In the genomic region with DNA sequence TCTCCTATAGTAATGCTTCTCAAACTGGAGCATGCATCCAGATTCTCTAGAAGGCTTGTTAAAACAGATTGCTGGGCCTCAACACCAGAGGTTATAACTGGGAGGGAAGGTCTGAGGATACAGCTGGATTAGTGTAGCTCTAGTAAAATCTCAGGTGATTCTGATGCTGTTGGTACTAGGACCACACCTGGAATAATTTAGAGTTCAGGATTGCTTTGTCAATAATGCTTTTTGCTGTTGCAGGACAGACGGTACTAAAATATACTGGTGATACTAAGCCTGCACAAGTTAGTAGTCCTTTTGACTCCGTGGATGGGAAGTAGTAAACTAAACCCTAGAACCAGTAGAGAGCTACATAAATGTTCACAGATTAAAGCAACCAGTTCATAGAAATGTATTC, we compare ENCODE assay signal across 8 cellular contexts.
DNase-seq lines count a peak whose midpoint lies in the region; ATAC-seq, FAIRE-seq and TF ChIP-seq lines count a peak whose summit lies in the region.

No MANE protein-coding gene starts in this region.

- H3K36me3 ChIP-seq in PC-9 (ENCODE audit: low read depth) = no peaks in the 10 kb centered on the region
- no peaks in the 10 kb centered on the region for H3K36me3 ChIP-seq in H1 (ENCODE audit: control insufficient read depth in 2 of 4, insufficient read depth in 4 of 4, low read length in 3 of 4)
- no peaks in the 10 kb centered on the region for H3K36me3 ChIP-seq in ovary

- H2BK120ac ChIP-seq in H1 (replicated peaks; ENCODE audit: low read depth, low read length) = no peak overlapping the region

- ATAC-seq in HG02588 (IDR thresholded peaks at IDR 0.05; ENCODE audit: unreplicated experiment) (no peak), HG02852 (IDR thresholded peaks at IDR 0.05; ENCODE audit: unreplicated experiment) (no peak)

- TF ChIP-seq RAD21 in H1 (IDR thresholded peaks at IDR 0.05 in 1 of 2, conservative IDR thresholded peaks at IDR 0.05 in 1 of 2; ENCODE audit: low read depth in 2 of 2, low read length in 2 of 2) = no peak

- no peak overlapping the region for H2BK15ac ChIP-seq in H1 (ENCODE audit: low read length)

- POLR2A ChIA-PET in PC-9 (lab: Charles Lee; ENCODE audit: unreplicated experiment) = no interaction called here
- POLR2A ChIA-PET in H1 (lab: Charles Lee; ENCODE audit: partially characterized antibody) = interaction anchor here (0.9 to 1.1 kb wide), 2 partner anchors 9 to 17 kb away, joined by 3 to 4 read pairs; no protein-coding TSS in a partner anchor

- H3K18ac ChIP-seq in H1 (ENCODE audit: extremely low read depth, low read length) = 0 out of 2 replicates have a peak overlapping the region, but pooled peaks have one; percentile 49

- TF ChIP-seq EP300 in H1 (IDR thresholded peaks at IDR 0.05; ENCODE audit: borderline replicate concordance in 1 of 2, low read depth in 2 of 2, low read length in 2 of 2) (no peak), ovary (IDR thresholded peaks at IDR 0.05) (no peak)

- H3K4me2 ChIP-seq in PC-9 (peak overlapping the region; percentile 89), H1 (ENCODE audit: insufficient read depth in 1 of 2, low read depth in 2 of 2, low read length in 2 of 2) (peak overlapping the region; percentile 75 to 81)

- no peak for FAIRE-seq in H1 (lab: Jason Lieb, UNC)

- H4K91ac ChIP-seq in H1 (replicated peaks; ENCODE audit: insufficient read length, low read length) = peak overlapping the region; percentile 11

- no peak overlapping the region for H2AK5ac ChIP-seq in H1 (ENCODE audit: low read depth, low read length)

- H3K27me3 ChIP-seq in PC-9 (ENCODE audit: insufficient read depth, low read depth) (no peaks in the 10 kb centered on the region), H1 (replicated peaks in 1 of 4; ENCODE audit: control insufficient read depth in 3 of 4, extremely low read depth in 1 of 4, insufficient read depth in 3 of 4, low read length in 3 of 4) (no peaks in the 10 kb centered on the region), ovary (no peaks in the 10 kb centered on the region)

- DNase-seq in NCI-H510A treated with DMSO at 0.1 percent for 48 hours (lab: John Stamatoyannopoulos, UW) = peak; percentile 42
- no peak for DNase-seq in NCI-H510A (lab: John Stamatoyannopoulos, UW)
- DNase-seq in PC-9 = no peak
- no peak for DNase-seq in H1 (ENCODE audit: low read depth in 1 of 2, low spot score in 2 of 2)
- no peak for DNase-seq in ovary
- no peak for DNase-seq in NCI-H1930 (lab: John Stamatoyannopoulos, UW)

- H3K9ac ChIP-seq in H1 (replicated peaks in 1 of 4; ENCODE audit: extremely low read depth in 1 of 4, low read depth in 3 of 4, low read length in 3 of 4) = peak overlapping the region in 1 of 4 experiments; percentile 43; a peak in 2 of 7 replicates

- TF ChIP-seq POLR2A in H1 (IDR thresholded peaks at IDR 0.05; ENCODE audit: control extremely low read depth in 1 of 2, low read depth in 2 of 2, low read length in 2 of 2) (no peak), ovary (IDR thresholded peaks at IDR 0.05) (no peak)

- no peaks in the 10 kb centered on the region for H3K79me1 ChIP-seq in H1 (ENCODE audit: low read depth, low read length)

- H4K5ac ChIP-seq in H1 (ENCODE audit: insufficient read length, low read depth, low read length) = peak overlapping the region; percentile 83

- TF ChIP-seq CTCF in PC-9 (conservative IDR thresholded peaks at IDR 0.05) (no peak), H1 (IDR thresholded peaks at IDR 0.05; ENCODE audit: control extremely low read depth in 1 of 3, insufficient read depth in 1 of 3, low read depth in 1 of 3, low read length in 3 of 3) (no peak), ovary (IDR thresholded peaks at IDR 0.05) (no peak)

- H4K20me1 ChIP-seq in PC-9 (ENCODE audit: insufficient read depth) (no peaks in the 10 kb centered on the region), H1 (replicated peaks in 1 of 2; ENCODE audit: control insufficient read depth in 1 of 2, insufficient read depth in 2 of 2, low read length in 2 of 2) (no peaks in the 10 kb centered on the region)

- 46% methylated on average over 2 of the region's 2 CpGs; no CpG with 5 or more reads in 1 of the 2 experiments for WGBS in H1 (ENCODE audit: extremely low coverage in 1 of 2, insufficient coverage in 1 of 2, insufficient read length in 1 of 2, insufficient replicate concordance in 2 of 2, low coverage in 1 of 2, low lambda C conversion rate in 2 of 2, missing lambda C conversion rate in 1 of 2), 2 experiments
- 26 to 39% (median 27%) methylated on average over 2 of the region's 2 CpGs for WGBS in ovary, 3 donors

- H2BK20ac ChIP-seq in H1 (ENCODE audit: low read length) = no peak overlapping the region

- H3K23ac ChIP-seq in H1 (ENCODE audit: insufficient read length) = no peak overlapping the region

- H3K4ac ChIP-seq in H1 (replicated peaks; ENCODE audit: insufficient read length, low read depth, low read length) = no peak overlapping the region

- H3K27ac ChIP-seq in PC-9 (peak overlapping the region; percentile 99), H1 (ENCODE audit: low read depth, low read length) (peak overlapping the region; percentile 19; the same call in 1 of the 2 replicates), ovary (peak overlapping the region; percentile 92 to 96)

- H3K79me2 ChIP-seq in PC-9 (ENCODE audit: low read depth) (no peaks in the 10 kb centered on the region), H1 (ENCODE audit: control insufficient read depth in 1 of 2, insufficient read depth in 2 of 2, low read length in 2 of 2) (no peaks in the 10 kb centered on the region)

- intact Hi-C loops in PC-9 (cut with micrococcal nuclease; ENCODE audit: unreplicated experiment) = loop anchor here (1.0 to 10.0 kb wide), 5 partner anchors 180 to 1621 kb away; a partner anchor contains a TSS
- intact Hi-C loops in ovary (cut with DNase I) = loop anchor here in 2 of 4 donors (2.0 to 10.0 kb wide), 4 partner anchors 181 to 957 kb away; a partner anchor contains a TSS

- H3K9me2 ChIP-seq in PC-9 (ENCODE audit: insufficient read depth) = no peaks in the 10 kb centered on the region

- no peak overlapping the region for H3K14ac ChIP-seq in H1 (ENCODE audit: insufficient read length)

- BruUV-seq in PC-9 (replicated peaks; lab: Mats Ljungman, UMichigan) = TSS peak; percentile 68

- H2BK5ac ChIP-seq in H1 (ENCODE audit: low read depth, low read length) = peak overlapping the region; percentile 10; the same call in 1 of the 2 replicates

- H3K23me2 ChIP-seq in H1 (ENCODE audit: low read depth, low read length) = 0 out of 2 replicates have a peak, but pooled peaks cover 4% of the 10 kb centered on the region

- CTCF ChIA-PET in PC-9 (lab: Charles Lee) = interaction anchor here (1.5 kb wide), 1 partner anchor 180 kb away, joined by 3 read pairs; no protein-coding TSS in a partner anchor
- CTCF ChIA-PET in H1 (lab: Charles Lee; ENCODE audit: partially characterized antibody) = interaction anchor here (0.8 to 1.8 kb wide), 8 partner anchors 12 to 433 kb away, joined by 3 to 5 read pairs (median 3); no protein-coding TSS in a partner anchor

- H3K56ac ChIP-seq in H1 (replicated peaks; ENCODE audit: insufficient read length, low read depth, low read length) = no peak overlapping the region

- H3F3A ChIP-seq in PC-9 (ENCODE audit: insufficient read depth, low read depth) = peaks cover 34% of the 10 kb centered on the region

- H4K8ac ChIP-seq in H1 (ENCODE audit: extremely low read depth, insufficient read depth, low read length) = no peak overlapping the region

- H2AFZ ChIP-seq in PC-9 (peak overlapping the region; percentile 94), H1 (ENCODE audit: low read length) (no peak overlapping the region)

- H3K4me1 ChIP-seq in PC-9 (replicated peaks; ENCODE audit: insufficient read depth) = peaks cover 28% of the 10 kb centered on the region
- peaks cover 0 to 9% (median 4%) of the 10 kb centered on the region in 4 experiments; a peak in 4 of 7 replicates for H3K4me1 ChIP-seq in H1 (replicated peaks in 1 of 4; ENCODE audit: control insufficient read depth in 3 of 4, insufficient read depth in 4 of 4, low read length in 3 of 4)
- H3K4me1 ChIP-seq in ovary (ENCODE audit: insufficient read depth) = peaks cover 3% of the 10 kb centered on the region

- H2BK12ac ChIP-seq in H1 (ENCODE audit: low read depth, low read length) = no peak overlapping the region

- H3K9me3 ChIP-seq in PC-9 (ENCODE audit: insufficient read depth, low read depth) = no peaks in the 10 kb centered on the region
- no peaks in the 10 kb centered on the region for H3K9me3 ChIP-seq in H1 (ENCODE audit: insufficient read depth in 2 of 2, low read depth in 1 of 2, low read length in 1 of 2)
- H3K9me3 ChIP-seq in ovary = no peaks in the 10 kb centered on the region

- peak overlapping the region; percentile 73 for H3K4me3 ChIP-seq in PC-9
- peak overlapping the region in 3 of 4 experiments; percentile 63 to 77 (median 72); a peak in 6 of 8 replicates for H3K4me3 ChIP-seq in H1 (ENCODE audit: extremely low read depth in 1 of 4, insufficient read depth in 2 of 4, low read depth in 3 of 4, low read length in 4 of 4)
- H3K4me3 ChIP-seq in ovary = no peak overlapping the region

TF ChIP-seq in H1, 55 proteins besides CTCF, POLR2A, EP300 and RAD21:
- no peak for TF ChIP-seq CTBP2 (IDR thresholded peaks at IDR 0.05; ENCODE audit: borderline replicate concordance, insufficient read depth, insufficient read length, low read length)

Comparison
In these comparisons a context has a peak if more than half of its experiments do, and no peak if none do; other contexts are left out.
1. H3K27ac ChIP-seq: peak in every context shown above with its lines; median percentile 99 in PC-9; 94 in ovary; 19 in H1.